Comparison of ENCODE assay signal across 11 cellular contexts in the genomic region with DNA sequence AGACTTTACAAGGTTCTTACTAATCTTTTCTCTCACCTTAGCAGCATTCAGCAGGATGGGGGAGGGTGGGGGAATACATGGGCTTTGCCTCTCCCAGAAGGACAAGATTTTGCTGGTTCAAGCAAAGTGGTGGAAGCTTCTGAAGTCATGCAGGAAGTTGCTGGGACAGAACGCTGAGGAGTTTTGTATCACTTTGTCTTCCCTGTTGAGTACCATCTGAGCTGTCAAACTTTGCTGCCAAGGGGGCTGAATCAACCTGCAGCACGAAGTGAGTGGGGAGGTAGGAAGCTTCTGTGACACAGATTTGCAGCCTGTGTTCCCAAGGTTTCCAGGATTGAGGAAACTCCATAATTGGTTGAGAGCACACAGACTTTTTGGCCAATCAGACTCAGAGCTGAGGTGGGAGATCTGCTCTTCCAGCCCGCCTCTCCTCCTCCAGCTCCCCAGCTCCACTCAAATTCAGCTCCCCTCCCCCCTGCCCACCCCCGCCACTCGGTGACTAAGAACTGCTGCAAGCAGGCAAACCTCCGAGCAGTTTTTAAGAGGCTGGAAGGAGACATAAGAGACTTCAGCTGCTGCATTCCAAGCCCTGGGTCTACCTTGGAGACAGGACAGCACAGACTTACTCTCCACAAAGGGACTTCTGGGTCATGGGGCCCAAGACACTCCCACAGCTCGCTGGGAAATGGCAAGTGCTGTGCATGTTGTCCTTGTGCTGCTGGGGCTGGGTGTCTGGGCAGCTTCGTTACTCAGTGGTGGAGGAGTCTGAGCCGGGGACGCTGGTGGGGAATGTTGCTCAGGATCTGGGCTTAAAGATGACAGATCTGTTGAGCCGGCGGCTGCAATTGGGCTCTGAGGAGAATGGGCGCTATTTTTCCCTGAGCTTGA. TPM values are rescaled to one million over a fixed set of nuclear protein-coding genes. Genes with fewer than 3 reads are reported as not detected.
DNase-seq lines count a peak whose midpoint lies in the region; FAIRE-seq and TF ChIP-seq lines count a peak whose summit lies in the region.
"Had no signal": no experiment of that assay in that cellular context is flagged by ENCODE, and none has a peak within 500 bp of the region (broad histone marks: within the 10 kb centered on the region; RNA-seq: fewer than 3 reads in every experiment).

PCDHGC5 (plus strand) TSS at position 491 of the 888 bp plus-strand sequence; CDS start at position 651, 160 bp downstream.

- H3K27ac ChIP-seq in BLaER1: no peak within 1 kb of the TSS
- peak within 1 kb of the TSS; percentile 70 for H3K27ac ChIP-seq in SK-N-MC

- DNase-seq in SK-N-MC (ENCODE audit: low read depth, low spot score) (no peak), epithelial cell of esophagus (ENCODE audit: low read depth) (peak; percentile 86), NCI-H526 (lab: John Stamatoyannopoulos, UW) (no peak), HuH-7.5 (ENCODE audit: low spot score) (no peak), NCI-H1092 treated with DMSO at 0.1 percent for 48 hours (lab: John Stamatoyannopoulos, UW) (no peak), GM12892 (ENCODE audit: insufficient read length) (no peak)
- DNase-seq: Calu3, heart right ventricle had no signal

- H3K9ac ChIP-seq in BLaER1 (no peak within 1 kb of the TSS; the same call in 1 of the 2 replicates), SK-N-MC (ENCODE audit: insufficient read length) (no peak within 1 kb of the TSS)

- no peak within 1 kb of the TSS for H3K4me3 Mint-ChIP-seq in nephron
- H3K4me3 Mint-ChIP-seq: activated naive CD4-positive, alpha-beta T cell treated with anti-CD3 and anti-CD28 coated beads, Interleukin-2, amount 50 U/mL, for 24 hours had no signal

- no peak for TF ChIP-seq CTCF in epithelial cell of esophagus (IDR thresholded peaks at IDR 0.05; ENCODE audit: insufficient read depth, low read depth, low read length, missing control alignments)
- TF ChIP-seq CTCF in nephron (IDR thresholded peaks at IDR 0.05; ENCODE audit: unreplicated experiment in 3 of 3): no peak

- H3K4me1 ChIP-seq in BLaER1: peaks cover 97% of the 10 kb centered on the region

- H3K9me3 ChIP-seq in BLaER1 (0 out of 2 replicates have a peak, but pooled peaks cover 8% of the 10 kb centered on the region), SK-N-MC (ENCODE audit: low read depth, low read length) (no peaks in the 10 kb centered on the region)
- H3K9me3 ChIP-seq: heart right ventricle had no signal

- peaks cover 31% of the 10 kb centered on the region for H3K4me1 Mint-ChIP-seq in nephron

- FAIRE-seq in GM12892 (lab: Jason Lieb, UNC): no peak

- H3K27me3 Mint-ChIP-seq in nephron (ENCODE audit: low read depth): no peaks in the 10 kb centered on the region

- H4K20me1 ChIP-seq in BLaER1: peaks cover 11% of the 10 kb centered on the region; the same call in 1 of the 2 replicates

- peaks cover 87% of the 10 kb centered on the region for H3K36me3 Mint-ChIP-seq in nephron (ENCODE audit: low read depth)
- H3K36me3 Mint-ChIP-seq: activated naive CD4-positive, alpha-beta T cell treated with anti-CD3 and anti-CD28 coated beads, Interleukin-2, amount 50 U/mL, for 24 hours had no signal

- no peaks in the 10 kb centered on the region for H3K27me3 ChIP-seq in BLaER1

- no peak for TF ChIP-seq POLR2A in GM12892 (IDR thresholded peaks at IDR 0.05; ENCODE audit: low read depth, low read length)

- H3K4me2 ChIP-seq in BLaER1: peak within 1 kb of the TSS; percentile 96

- no peak within 1 kb of the TSS for H3K4me3 ChIP-seq in BLaER1
- H3K4me3 ChIP-seq in SK-N-MC: peak within 1 kb of the TSS; percentile 57
- H3K4me3 ChIP-seq in epithelial cell of esophagus (ENCODE audit: low read length): no peak within 1 kb of the TSS
- H3K4me3 ChIP-seq: heart right ventricle had no signal

- H3K36me3 ChIP-seq in BLaER1: peaks cover 40% of the 10 kb centered on the region
- no peaks in the 10 kb centered on the region; the same call in 1 of the 2 replicates for H3K36me3 ChIP-seq in SK-N-MC (ENCODE audit: insufficient read depth, low read length)

- peak within 1 kb of the TSS in 2 of 3 experiments; percentile 13 to 22 for H3K27ac Mint-ChIP-seq in nephron
- H3K27ac Mint-ChIP-seq: activated naive CD4-positive, alpha-beta T cell treated with anti-CD3 and anti-CD28 coated beads, Interleukin-2, amount 50 U/mL, for 24 hours had no signal

- peaks cover 38% of the 10 kb centered on the region for H3K9me3 Mint-ChIP-seq in nephron
- H3K9me3 Mint-ChIP-seq: activated naive CD4-positive, alpha-beta T cell treated with anti-CD3 and anti-CD28 coated beads, Interleukin-2, amount 50 U/mL, for 24 hours had no signal

RNA-seq across cellular contexts. Expression of gene PCDHGC5, which starts in this region (rescaled TPM):
- 0.32 TPM for polyA plus RNA-seq in GM12892 (2012; ENCODE audit: missing spikeins)
